Comparison of ENCODE assay signal across 9 cellular contexts in the genomic region with DNA sequence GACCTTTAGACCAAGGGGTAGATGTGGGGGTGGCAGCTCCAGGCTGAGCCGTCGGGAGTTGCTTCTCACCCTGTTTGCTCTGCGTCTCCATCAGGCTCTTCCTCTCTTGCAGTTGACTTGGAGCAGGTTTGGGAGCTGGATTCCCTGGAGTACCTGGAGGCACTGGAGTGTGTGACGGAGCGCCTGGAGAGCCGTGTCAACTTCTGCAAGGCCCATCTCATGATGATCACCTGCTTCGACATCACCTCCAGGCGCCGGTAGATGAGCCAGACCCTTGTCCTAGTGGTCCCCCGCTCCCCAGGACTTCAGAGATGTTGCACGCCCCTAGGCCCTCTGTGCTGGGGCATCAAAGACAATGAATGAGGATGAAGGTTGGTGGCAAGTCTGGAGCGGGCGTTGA.
"Had no signal": no experiment of that assay in that cellular context is flagged by ENCODE, and none has a peak within 500 bp of the region (broad histone marks: within the 10 kb centered on the region; RNA-seq: fewer than 3 reads in every experiment).

No MANE protein-coding gene starts in this region.

- H3K4me3 ChIP-seq: GM23248, HAP-1 had no signal

- H3K4me1 ChIP-seq: HAP-1 had no signal

- H2AFZ ChIP-seq: GM23248 had no signal

- DNase-seq: GM23248, GOT3, H7, HFFc6 had no signal

- H3K27ac Mint-ChIP-seq: HFFc6, IgD-negative memory B cell had no signal

- H3K9me3 Mint-ChIP-seq: HFFc6, IgD-negative memory B cell had no signal

- H3K27ac ChIP-seq: GM23248, HL-60 had no signal

- ATAC-seq: HCT116, HepG2 had no signal

- H3K9me3 ChIP-seq: HAP-1 had no signal

- H3K4me3 Mint-ChIP-seq: HFFc6, IgD-negative memory B cell had no signal

- H3K36me3 ChIP-seq: HAP-1 had no signal
